In genomic region chr2:45003586-45004568, GRCh38 we compare ENCODE assay signal across 11 cellular contexts. TPM values are rescaled to one million over a fixed set of nuclear protein-coding genes. Genes with fewer than 3 reads are reported as not detected.
DNase-seq lines count a peak whose midpoint lies in the region; ATAC-seq and TF ChIP-seq lines count a peak whose summit lies in the region.
"Had no signal": no experiment of that assay in that cellular context is flagged by ENCODE, and none has a peak within 500 bp of the region (broad histone marks: within the 10 kb centered on the region; RNA-seq: fewer than 3 reads in every experiment).

No MANE protein-coding gene starts in this region.

- H3K79me2 ChIP-seq in fibroblast of lung (ENCODE audit: control insufficient read depth, insufficient read depth, low read length) = no peaks in the 10 kb centered on the region

- TF ChIP-seq CTCF in fibroblast of lung (conservative IDR thresholded peaks at IDR 0.05 in 1 of 2, IDR thresholded peaks at IDR 0.05 in 1 of 2; ENCODE audit: low read depth in 1 of 2, low read length in 2 of 2) (no peak), upper lobe of right lung (IDR thresholded peaks at IDR 0.05) (no peak), Caco-2 (IDR thresholded peaks at IDR 0.05; ENCODE audit: insufficient read depth in 1 of 2, low read depth in 1 of 2, low read length in 1 of 2, severe bottlenecking in 1 of 2, unreplicated experiment in 1 of 2) (no peak)

- peaks cover 100% of the 10 kb centered on the region for H3K27me3 Mint-ChIP-seq in stimulated activated naive CD8-positive, alpha-beta T cell treated with anti-CD3 and anti-CD28 coated beads, Interleukin-15, amount 100 ng/mL, for 72 hours
- peaks cover 6% of the 10 kb centered on the region for H3K27me3 Mint-ChIP-seq in Caco-2 (ENCODE audit: insufficient read depth, unreplicated experiment)

- no peak overlapping the region for H3K9ac ChIP-seq in fibroblast of lung (ENCODE audit: insufficient read depth, low read length)

- peak overlapping the region in 1 of 2 donors; percentile 95 for H3K27ac Mint-ChIP-seq in stimulated activated naive CD8-positive, alpha-beta T cell treated with anti-CD3 and anti-CD28 coated beads, Interleukin-15, amount 100 ng/mL, for 72 hours
- H3K27ac Mint-ChIP-seq in Caco-2 (ENCODE audit: unreplicated experiment) = no peak overlapping the region

- no TSS peak for BruUV-seq in Caco-2 (replicated peaks; lab: Mats Ljungman, UMichigan)

- H3K36me3 Mint-ChIP-seq in Caco-2 (ENCODE audit: insufficient read depth, unreplicated experiment) = no peaks in the 10 kb centered on the region

- no peaks in the 10 kb centered on the region for H3K9me3 Mint-ChIP-seq in stimulated activated naive CD8-positive, alpha-beta T cell treated with anti-CD3 and anti-CD28 coated beads, Interleukin-15, amount 100 ng/mL, for 72 hours
- no peaks in the 10 kb centered on the region for H3K9me3 Mint-ChIP-seq in Caco-2 (ENCODE audit: unreplicated experiment)

- intact Hi-C loops in upper lobe of right lung (cut with DNase I) = no loop called here
- intact Hi-C loops in Caco-2 (cut with micrococcal nuclease; ENCODE audit: unreplicated experiment) = no loop called here

- peaks cover 58% of the 10 kb centered on the region for H3K4me1 Mint-ChIP-seq in stimulated activated naive CD8-positive, alpha-beta T cell treated with anti-CD3 and anti-CD28 coated beads, Interleukin-15, amount 100 ng/mL, for 72 hours
- no peaks in the 10 kb centered on the region for H3K4me1 Mint-ChIP-seq in Caco-2 (ENCODE audit: low read depth, unreplicated experiment)

- H3K4me2 ChIP-seq in fibroblast of lung (ENCODE audit: extremely low read depth, insufficient read depth, low read length) = peak overlapping the region; percentile 35

- H3K9me3 ChIP-seq in fibroblast of lung (ENCODE audit: control insufficient read depth, insufficient read depth, low read depth, low read length) = no peaks in the 10 kb centered on the region
- peaks cover 14% of the 10 kb centered on the region for H3K9me3 ChIP-seq in neuron (ENCODE audit: low read length)
- H3K9me3 ChIP-seq in upper lobe of right lung = no peaks in the 10 kb centered on the region
- no peaks in the 10 kb centered on the region for H3K9me3 ChIP-seq in Caco-2

- H2AFZ ChIP-seq in fibroblast of lung (ENCODE audit: low read length) = no peak overlapping the region
- peak overlapping the region; percentile 44 for H2AFZ ChIP-seq in neuron (ENCODE audit: low read depth, low read length)

- H3K4me3 ChIP-seq in fibroblast of lung (replicated peaks in 1 of 4; ENCODE audit: control extremely low read depth in 1 of 4, insufficient read depth in 1 of 4, low read depth in 3 of 4, low read length in 4 of 4) = peak overlapping the region in 1 of 4 experiments; percentile 47
- peak overlapping the region; percentile 1 for H3K4me3 ChIP-seq in neuron (ENCODE audit: low read length)
- peak overlapping the region; percentile 14 for H3K4me3 ChIP-seq in upper lobe of right lung
- H3K4me3 ChIP-seq in Caco-2 (ENCODE audit: low read depth, low read length) = no peak overlapping the region

- no peaks in the 10 kb centered on the region for H4K20me1 ChIP-seq in fibroblast of lung (ENCODE audit: control insufficient read depth, extremely low read depth, insufficient read depth, low read length)

- no peaks in the 10 kb centered on the region for H3K36me3 ChIP-seq in fibroblast of lung (ENCODE audit: control insufficient read depth, insufficient read depth, low read length)
- H3K36me3 ChIP-seq in neuron (ENCODE audit: insufficient read depth, low read length) = no peaks in the 10 kb centered on the region
- H3K36me3 ChIP-seq in upper lobe of right lung = no peaks in the 10 kb centered on the region
- no peaks in the 10 kb centered on the region for H3K36me3 ChIP-seq in Caco-2 (ENCODE audit: control insufficient read depth, insufficient read depth, low read length)

- CTCF ChIA-PET in Caco-2 (lab: Charles Lee) = no interaction called here

- no peak overlapping the region for H3K27ac ChIP-seq in fibroblast of lung (ENCODE audit: insufficient read depth, low read length)
- no peak overlapping the region for H3K27ac ChIP-seq in upper lobe of right lung
- H3K27ac ChIP-seq: epithelial cell of prostate had no signal

- H3K4me3 Mint-ChIP-seq in stimulated activated naive CD8-positive, alpha-beta T cell treated with anti-CD3 and anti-CD28 coated beads, Interleukin-15, amount 100 ng/mL, for 72 hours = peak overlapping the region; percentile 57 to 66
- H3K4me3 Mint-ChIP-seq in Caco-2 (ENCODE audit: unreplicated experiment) = no peak overlapping the region

- H3K27me3 ChIP-seq in fibroblast of lung (ENCODE audit: control insufficient read depth, insufficient read depth, low read length) (peaks cover 100% of the 10 kb centered on the region), neuron (ENCODE audit: insufficient read depth, low read length) (peaks cover 97% of the 10 kb centered on the region), upper lobe of right lung (peaks cover 100% of the 10 kb centered on the region), Caco-2 (replicated peaks; ENCODE audit: control insufficient read depth, insufficient read depth, low read length) (no peaks in the 10 kb centered on the region)

- POLR2A ChIA-PET in Caco-2 (lab: Charles Lee) = no interaction called here

- no peak for DNase-seq in stimulated activated naive CD8-positive, alpha-beta T cell treated with anti-CD3 and anti-CD28 coated beads, Interleukin-15, amount 100 ng/mL, for 72 hours
- no peak for DNase-seq in stimulated activated naive CD8-positive, alpha-beta T cell treated with anti-CD3 and anti-CD28 coated beads, Interleukin-15, Interleukin-2, amounts not matched to agents 100 U/mL and 50 U/mL, for 24 hours
- no peak for DNase-seq in fibroblast of lung (ENCODE audit: low read depth in 2 of 2)
- no peak for DNase-seq in upper lobe of right lung
- no peak for DNase-seq in mucosa of gallbladder (ENCODE audit: low spot score)
- DNase-seq in Caco-2 = no peak
- no peak for DNase-seq in kidney tubule cell (ENCODE audit: low spot score)
- DNase-seq: NCI-H226; stimulated activated CD8-positive, alpha-beta memory T cell treated with anti-CD3 and anti-CD28 coated beads, Interleukin-4, amount 100 ng/mL, for 48 hours had no signal

- no peaks in the 10 kb centered on the region for H3K4me1 ChIP-seq in fibroblast of lung (ENCODE audit: control insufficient read depth, extremely low read depth, insufficient read depth, low read length)
- peaks cover 11% of the 10 kb centered on the region for H3K4me1 ChIP-seq in neuron (ENCODE audit: insufficient read depth, low read length)
- peaks cover 39% of the 10 kb centered on the region for H3K4me1 ChIP-seq in upper lobe of right lung
- no peaks in the 10 kb centered on the region; the same call in 1 of the 2 replicates for H3K4me1 ChIP-seq in Caco-2

- ATAC-seq in stimulated activated naive CD8-positive, alpha-beta T cell treated with anti-CD3 and anti-CD28 coated beads, Interleukin-15, amount 100 ng/mL, for 72 hours = no peak
- ATAC-seq in stimulated activated naive CD8-positive, alpha-beta T cell treated with anti-CD3 and anti-CD28 coated beads, Interleukin-15, Interleukin-2, amounts not matched to agents 100 U/mL and 50 U/mL, for 24 hours = no peak
- ATAC-seq in upper lobe of right lung = no peak

RNA-seq across cellular contexts. Expression of gene SIX2, which starts 5.4 kb away (rescaled TPM):
- total RNA-seq in fibroblast of lung (under 0.01 TPM in 1 of 2 replicates, not detected in the other), upper lobe of right lung (not detected), mucosa of gallbladder (not detected), Caco-2 (2022) (0.88 and 1.9 TPM in 2 replicates)
- 0.03 TPM in 1 of 2 replicates, not detected in the other for polyA plus RNA-seq in fibroblast of lung
- polyA plus RNA-seq in fibroblast of lung (2012) = not detected in 2 replicates
- not detected in 2 replicates for polyA minus RNA-seq in fibroblast of lung (ENCODE audit: low replicate concordance)
